ENCODE assay signal across 12 cellular contexts in genomic region chr13:114045113-114045735, GRCh38.
DNase-seq lines count a peak whose midpoint lies in the region; ATAC-seq and TF ChIP-seq lines count a peak whose summit lies in the region.
"Had no signal": no experiment of that assay in that cellular context is flagged by ENCODE, and none has a peak within 500 bp of the region (broad histone marks: within the 10 kb centered on the region; RNA-seq: fewer than 3 reads in every experiment).

No MANE protein-coding gene starts in this region.

- H3K4me3 Mint-ChIP-seq in IgD-negative memory B cell (no peak overlapping the region), brain (no peak overlapping the region)
- H3K4me3 Mint-ChIP-seq in natural killer cell treated with Interleukin-12 subunit alpha and Interleukin-12 subunit beta and Interleukin-15 and Interleukin-18, amount 100 ng/mL, for 72 hours = no peak overlapping the region

- H3K4me3 ChIP-seq in ACC112 (ENCODE audit: low read depth, low read length) (no peak overlapping the region), sigmoid colon (no peak overlapping the region)
- no peak overlapping the region for H3K4me3 ChIP-seq in effector memory CD4-positive, alpha-beta T cell (ENCODE audit: insufficient read depth, low read depth, low read length, poor library complexity, severe bottlenecking)
- H3K4me3 ChIP-seq: GM23248 had no signal

- no peak overlapping the region for H2AFZ ChIP-seq in ACC112 (ENCODE audit: low read length, unreplicated experiment)
- H2AFZ ChIP-seq: GM23248 had no signal

- H3K27ac Mint-ChIP-seq in IgD-negative memory B cell (peak overlapping the region; percentile 80 to 83 (median 81)), brain (peak overlapping the region in 4 of 5 experiments; percentile 9 to 88 (median 60))
- peak overlapping the region; percentile 67 to 92 for H3K27ac Mint-ChIP-seq in natural killer cell treated with Interleukin-12 subunit alpha and Interleukin-12 subunit beta and Interleukin-15 and Interleukin-18, amount 100 ng/mL, for 72 hours

- no peaks in the 10 kb centered on the region for H3K9me3 ChIP-seq in effector memory CD4-positive, alpha-beta T cell (ENCODE audit: control insufficient read depth, low read length)
- H3K9me3 ChIP-seq in sigmoid colon = no peaks in the 10 kb centered on the region
- H3K9me3 ChIP-seq: BE2C had no signal

- TF ChIP-seq CTCF in brain (conservative IDR thresholded peaks at IDR 0.05) = no peak
- TF ChIP-seq CTCF in GM10248 (IDR thresholded peaks at IDR 0.05; ENCODE audit: control extremely low read depth, extremely low read depth, low read depth, missing control alignments) = no peak
- TF ChIP-seq CTCF in sigmoid colon (IDR thresholded peaks at IDR 0.05) = no peak

- CTCF ChIA-PET in GM10248 (lab: Yijun Ruan, JAX) = no interaction called here

- 89 to 92% methylated on average over 21 of the region's 21 CpGs for WGBS in sigmoid colon, 2 donors

- H3K36me3 Mint-ChIP-seq in IgD-negative memory B cell (peaks cover 7% of the 10 kb centered on the region), brain (peaks cover 76% of the 10 kb centered on the region)
- H3K36me3 Mint-ChIP-seq in natural killer cell treated with Interleukin-12 subunit alpha and Interleukin-12 subunit beta and Interleukin-15 and Interleukin-18, amount 100 ng/mL, for 72 hours = no peaks in the 10 kb centered on the region

- TF ChIP-seq EP300 in sigmoid colon (IDR thresholded peaks at IDR 0.05) = no peak

- H3K79me2 ChIP-seq in ACC112 (ENCODE audit: control insufficient read depth, insufficient read depth, low read length, unreplicated experiment) = peaks cover 34% of the 10 kb centered on the region

- H3K27me3 Mint-ChIP-seq in IgD-negative memory B cell (no peaks in the 10 kb centered on the region), brain (peaks cover 5% of the 10 kb centered on the region)
- H3K27me3 Mint-ChIP-seq in natural killer cell treated with Interleukin-12 subunit alpha and Interleukin-12 subunit beta and Interleukin-15 and Interleukin-18, amount 100 ng/mL, for 72 hours = no peaks in the 10 kb centered on the region

- intact Hi-C loops in sigmoid colon (cut with DNase I) = no loop called here

- TF ChIP-seq POLR2A in sigmoid colon (IDR thresholded peaks at IDR 0.05) = no peak
- no peak for TF ChIP-seq POLR2A in GM18505 (IDR thresholded peaks at IDR 0.05; ENCODE audit: borderline replicate concordance, extremely low read depth, insufficient read depth, insufficient read length)

- POLR2A ChIA-PET in GM10248 (lab: Yijun Ruan, JAX) = no interaction called here

- peaks cover 19% of the 10 kb centered on the region; the same call in 1 of the 2 replicates for H3K36me3 ChIP-seq in ACC112 (ENCODE audit: insufficient read depth, low read length)
- H3K36me3 ChIP-seq in effector memory CD4-positive, alpha-beta T cell (ENCODE audit: control insufficient read depth, insufficient read depth, low read length) = peaks cover 60% of the 10 kb centered on the region
- peaks cover 0 to 8% (median 0%) of the 10 kb centered on the region in 4 donors for H3K36me3 ChIP-seq in sigmoid colon

- no peak for ATAC-seq in natural killer cell treated with Interleukin-12 subunit alpha and Interleukin-12 subunit beta and Interleukin-15 and Interleukin-18, amount 100 ng/mL, for 72 hours
- no peak for ATAC-seq in GM18505 (IDR thresholded peaks at IDR 0.05; ENCODE audit: unreplicated experiment)
- ATAC-seq: left colon had no signal

- peak overlapping the region; percentile 47 for H3K27ac ChIP-seq in ACC112 (ENCODE audit: low read depth, low read length)
- H3K27ac ChIP-seq in effector memory CD4-positive, alpha-beta T cell (ENCODE audit: insufficient read depth, low read length, poor library complexity, severe bottlenecking) = no peak overlapping the region
- peak overlapping the region in 1 of 4 donors; percentile 45 for H3K27ac ChIP-seq in sigmoid colon
- H3K27ac ChIP-seq: GM23248 had no signal

- no peaks in the 10 kb centered on the region for H3K27me3 ChIP-seq in ACC112 (ENCODE audit: insufficient read depth, low read length)
- no peaks in the 10 kb centered on the region for H3K27me3 ChIP-seq in effector memory CD4-positive, alpha-beta T cell (replicated peaks; ENCODE audit: control insufficient read depth, insufficient read depth, low read length, poor library complexity, severe bottlenecking)
- H3K27me3 ChIP-seq in sigmoid colon = no peaks in the 10 kb centered on the region
- H3K27me3 ChIP-seq: BE2C had no signal

- DNase-seq in natural killer cell treated with Interleukin-12 subunit alpha and Interleukin-12 subunit beta and Interleukin-15 and Interleukin-18, amount 100 ng/mL, for 72 hours (ENCODE audit: low spot score) = no peak
- no peak for DNase-seq in GM10248 (ENCODE audit: extremely low spot score)
- DNase-seq in effector memory CD4-positive, alpha-beta T cell = no peak
- DNase-seq in sigmoid colon = no peak
- DNase-seq: BE2C; left colon; stimulated activated CD4-positive, alpha-beta T cell treated with anti-CD3 and anti-CD28 coated beads, Interleukin-2, amount 100 ng/mL, for 48 hours had no signal

- H3K9me3 Mint-ChIP-seq in IgD-negative memory B cell = no peaks in the 10 kb centered on the region
- H3K9me3 Mint-ChIP-seq in brain = peaks cover 4 to 38% (median 21%) of the 10 kb centered on the region in 5 experiments
- H3K9me3 Mint-ChIP-seq in natural killer cell treated with Interleukin-12 subunit alpha and Interleukin-12 subunit beta and Interleukin-15 and Interleukin-18, amount 100 ng/mL, for 72 hours = no peaks in the 10 kb centered on the region

- H3K4me1 Mint-ChIP-seq in IgD-negative memory B cell = peaks cover 37 to 44% (median 41%) of the 10 kb centered on the region in 3 donors
- peaks cover 42% of the 10 kb centered on the region for H3K4me1 Mint-ChIP-seq in brain
- peaks cover 49 to 56% of the 10 kb centered on the region in 2 donors for H3K4me1 Mint-ChIP-seq in natural killer cell treated with Interleukin-12 subunit alpha and Interleukin-12 subunit beta and Interleukin-15 and Interleukin-18, amount 100 ng/mL, for 72 hours (ENCODE audit: low read depth in 2 of 2)

- peaks cover 5% of the 10 kb centered on the region for H3K4me1 ChIP-seq in ACC112 (ENCODE audit: control insufficient read depth, insufficient read depth, low read length, unreplicated experiment)
- H3K4me1 ChIP-seq in effector memory CD4-positive, alpha-beta T cell (ENCODE audit: control insufficient read depth, insufficient read depth, low read length, poor library complexity, severe bottlenecking) = peaks cover 21% of the 10 kb centered on the region
- H3K4me1 ChIP-seq in sigmoid colon = peaks cover 0 to 4% (median 0%) of the 10 kb centered on the region in 4 donors
